ENCODE assay signal across 8 cellular contexts in the genomic region with DNA sequence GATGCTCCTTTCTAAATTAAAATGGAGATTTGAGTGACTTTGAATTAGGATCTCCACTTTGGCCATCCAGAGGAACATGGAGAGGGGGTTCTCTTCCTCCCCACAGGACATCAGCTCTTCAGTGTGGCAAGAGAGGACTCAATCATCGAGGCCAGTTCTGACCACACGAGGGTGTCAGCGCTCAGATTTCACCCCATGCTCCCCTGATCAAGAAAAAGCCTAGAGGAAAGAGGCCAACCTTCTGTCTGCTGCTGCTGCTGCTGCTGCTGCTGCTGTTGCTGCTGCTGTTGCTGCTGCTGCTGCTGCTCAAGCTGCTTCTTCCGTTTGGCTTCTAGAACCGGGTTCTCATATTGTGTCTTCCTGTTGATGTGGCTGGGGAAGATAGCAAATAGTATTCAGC.
DNase-seq lines count a peak whose midpoint lies in the region; ATAC-seq and TF ChIP-seq lines count a peak whose summit lies in the region.

No MANE protein-coding gene starts in this region.

- in situ Hi-C loops in GM23248 (cut with MboI): loop anchor here (25.0 kb wide), 1 partner anchor 748 kb away; no protein-coding TSS in a partner anchor

- H3K4me1 ChIP-seq in GM23248 (ENCODE audit: insufficient read depth) (no peaks in the 10 kb centered on the region), OCI-LY3 (ENCODE audit: low read length) (peaks cover 39% of the 10 kb centered on the region)

- H3K36me3 Mint-ChIP-seq in endothelial cell (ENCODE audit: low read depth, unreplicated experiment): no peaks in the 10 kb centered on the region
- no peaks in the 10 kb centered on the region for H3K36me3 Mint-ChIP-seq in activated T-cell treated with anti-CD3 and anti-CD28 coated beads, Interleukin-2, amount 50 U/mL, for 24 hours (ENCODE audit: low read depth)

- no peak overlapping the region for H3K4me2 ChIP-seq in GM23248 (ENCODE audit: unreplicated experiment)
- H3K4me2 ChIP-seq in OCI-LY3 (ENCODE audit: low read length): peak overlapping the region; percentile 53

- H3K79me2 ChIP-seq in GM23248 (ENCODE audit: insufficient read depth) (no peaks in the 10 kb centered on the region), OCI-LY3 (ENCODE audit: low read length) (no peaks in the 10 kb centered on the region)

- H4K20me1 ChIP-seq in GM23248 (ENCODE audit: insufficient read depth) (no peaks in the 10 kb centered on the region), OCI-LY3 (ENCODE audit: insufficient read depth, low read length) (no peaks in the 10 kb centered on the region)

- H2AFZ ChIP-seq in GM23248: no peak overlapping the region
- H2AFZ ChIP-seq in OCI-LY3 (ENCODE audit: low read depth, low read length): peak overlapping the region; percentile 57

- H3K9me3 ChIP-seq in GM23248 (ENCODE audit: low read depth): no peaks in the 10 kb centered on the region
- no peaks in the 10 kb centered on the region for H3K9me3 ChIP-seq in OCI-LY3 (ENCODE audit: insufficient read depth, low read length)

- H3K27me3 Mint-ChIP-seq in endothelial cell (ENCODE audit: unreplicated experiment): no peaks in the 10 kb centered on the region
- no peaks in the 10 kb centered on the region for H3K27me3 Mint-ChIP-seq in activated T-cell treated with anti-CD3 and anti-CD28 coated beads, Interleukin-2, amount 50 U/mL, for 24 hours

- H3K9me3 Mint-ChIP-seq in endothelial cell (ENCODE audit: unreplicated experiment): no peaks in the 10 kb centered on the region
- H3K9me3 Mint-ChIP-seq in activated T-cell treated with anti-CD3 and anti-CD28 coated beads, Interleukin-2, amount 50 U/mL, for 24 hours: peaks cover 5% of the 10 kb centered on the region

- DNase-seq in AG08396 (ENCODE audit: low spot score) (peak; percentile 69), GM23248 (peak; percentile 70), endothelial cell (ENCODE audit: low spot score) (peak; percentile 64), midbrain (lab: John Stamatoyannopoulos, UW) (peak; percentile 84), NCI-H2029 treated with DMSO at 0.1 percent for 48 hours (lab: John Stamatoyannopoulos, UW) (no peak)
- no peak for DNase-seq in activated T-cell treated with anti-CD3 and anti-CD28 coated beads, Interleukin-2, amount 50 U/mL, for 24 hours

- H3K9me2 ChIP-seq in GM23248 (ENCODE audit: insufficient read depth): no peaks in the 10 kb centered on the region

- H3K27me3 ChIP-seq in GM23248 (replicated peaks; ENCODE audit: insufficient read depth): no peaks in the 10 kb centered on the region
- no peaks in the 10 kb centered on the region for H3K27me3 ChIP-seq in OCI-LY3 (ENCODE audit: low read depth, low read length)

- no peaks in the 10 kb centered on the region for H3F3A ChIP-seq in GM23248 (ENCODE audit: insufficient read depth)

- WGBS in GM23248 (ENCODE audit: low coverage in 1 of 2, low lambda C conversion rate in 2 of 2, missing lambda C conversion rate in 2 of 2), 2 experiments: 34 to 36% methylated on average over 5 of the region's 5 CpGs

- H3K36me3 ChIP-seq in GM23248 (ENCODE audit: low read depth) (peaks cover 19% of the 10 kb centered on the region), OCI-LY3 (replicated peaks; ENCODE audit: low read depth, low read length) (no peaks in the 10 kb centered on the region)

- no peak overlapping the region for H3K9ac ChIP-seq in GM23248
- no peak overlapping the region for H3K9ac ChIP-seq in OCI-LY3 (ENCODE audit: low read length)

- no peak overlapping the region for H3K27ac Mint-ChIP-seq in endothelial cell (ENCODE audit: unreplicated experiment)
- H3K27ac Mint-ChIP-seq in activated T-cell treated with anti-CD3 and anti-CD28 coated beads, Interleukin-2, amount 50 U/mL, for 24 hours: no peak overlapping the region

- no peak overlapping the region for H3K4me3 ChIP-seq in GM23248
- peak overlapping the region; percentile 42 for H3K4me3 ChIP-seq in OCI-LY3 (ENCODE audit: low read length)

- ATAC-seq in GM18858 (IDR thresholded peaks at IDR 0.05; ENCODE audit: unreplicated experiment): no peak

- H3K4me3 Mint-ChIP-seq in endothelial cell (ENCODE audit: unreplicated experiment): no peak overlapping the region
- no peak overlapping the region for H3K4me3 Mint-ChIP-seq in activated T-cell treated with anti-CD3 and anti-CD28 coated beads, Interleukin-2, amount 50 U/mL, for 24 hours

- no peak overlapping the region for H3K27ac ChIP-seq in GM23248
- peak overlapping the region; percentile 22; the same call in 1 of the 2 replicates for H3K27ac ChIP-seq in OCI-LY3 (ENCODE audit: low read length)

- TF ChIP-seq CTCF in OCI-LY3 (IDR thresholded peaks at IDR 0.05; ENCODE audit: low read depth, low read length) (peak; percentile 70), endothelial cell (IDR thresholded peaks at IDR 0.05; ENCODE audit: unreplicated experiment) (peak; percentile 32)

- no peaks in the 10 kb centered on the region for H3K4me1 Mint-ChIP-seq in endothelial cell (ENCODE audit: unreplicated experiment)
- H3K4me1 Mint-ChIP-seq in activated T-cell treated with anti-CD3 and anti-CD28 coated beads, Interleukin-2, amount 50 U/mL, for 24 hours (ENCODE audit: low read depth): no peaks in the 10 kb centered on the region

Comparison
In these comparisons a context has a peak if more than half of its experiments do, and no peak if none do; other contexts are left out.
1. DNase-seq: peak in AG08396 (single experiment), GM23248 (single experiment), endothelial cell (single experiment) and midbrain (single experiment); none in NCI-H2029 treated with DMSO at 0.1 percent for 48 hours (single experiment) and activated T-cell treated with anti-CD3 and anti-CD28 coated beads, Interleukin-2, amount 50 U/mL, for 24 hours (single experiment).